In the genomic region with DNA sequence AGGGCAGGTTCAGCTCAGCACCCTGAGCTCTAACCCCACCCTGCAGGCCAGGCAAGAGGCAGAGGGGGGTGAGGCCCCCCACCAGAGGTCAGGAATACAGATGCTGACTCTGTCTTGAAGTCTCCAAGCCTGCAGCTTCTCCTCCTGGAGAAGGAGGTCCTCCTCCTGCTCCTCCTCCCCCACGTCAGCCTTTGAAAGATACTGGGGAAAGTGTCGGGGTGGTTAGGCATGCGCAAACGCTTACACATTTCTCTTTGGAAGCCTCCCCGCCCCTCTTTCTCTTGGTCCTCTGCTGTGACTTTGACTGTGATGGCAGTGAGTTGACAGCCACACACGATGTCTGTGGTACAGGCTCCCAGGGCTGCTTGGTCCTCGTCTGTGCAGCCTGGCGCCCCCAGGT, we compare ENCODE assay signal across 19 cellular contexts.
A peak's percentile ranks its signal among the peaks of the same experiment; 100 is the strongest.
DNase-seq lines count a peak whose midpoint lies in the region; ATAC-seq and TF ChIP-seq lines count a peak whose summit lies in the region.
"Had no signal": no experiment of that assay in that cellular context is flagged by ENCODE, and none has a peak within 500 bp of the region (broad histone marks: within the 10 kb centered on the region; RNA-seq: fewer than 3 reads in every experiment).

No MANE protein-coding gene starts in this region.

- H3K18ac ChIP-seq in H9 (ENCODE audit: insufficient read length, low read depth, low read length) (no peak overlapping the region), trophoblast cell (ENCODE audit: low read length) (no peak overlapping the region)

- ATAC-seq in GM18907 (IDR thresholded peaks at IDR 0.05; ENCODE audit: unreplicated experiment) (no peak), gastrocnemius medialis (no peak)
- ATAC-seq: A549, GM23338 had no signal

- H2BK12ac ChIP-seq in H9 (ENCODE audit: insufficient read length, low read depth, low read length) = no peak overlapping the region
- no peak overlapping the region for H2BK12ac ChIP-seq in trophoblast cell (ENCODE audit: low read length)

- H2AFZ ChIP-seq in H9 (ENCODE audit: low read length) = no peak overlapping the region
- H2AFZ ChIP-seq in trophoblast cell (ENCODE audit: insufficient read depth, low read length, poor library complexity) = no peak overlapping the region
- H2AFZ ChIP-seq: GM23338 had no signal

- no peak for TF ChIP-seq POLR2A in suprapubic skin (IDR thresholded peaks at IDR 0.05)
- TF ChIP-seq POLR2A in gastrocnemius medialis (IDR thresholded peaks at IDR 0.05) = no peak

- H2BK15ac ChIP-seq in H9 (ENCODE audit: low read depth, low read length) = no peak overlapping the region

- peaks cover 74 to 79% of the 10 kb centered on the region in 2 experiments for H3K36me3 ChIP-seq in trophoblast cell (ENCODE audit: control insufficient read depth in 1 of 2, insufficient read depth in 2 of 2, low read length in 2 of 2)
- H3K36me3 ChIP-seq in suprapubic skin = peaks cover 40% of the 10 kb centered on the region
- H3K36me3 ChIP-seq in gastrocnemius medialis = peaks cover 0 to 35% of the 10 kb centered on the region in 2 donors
- H3K36me3 ChIP-seq: BE2C, HAP-1 had no signal

- H4K8ac ChIP-seq in H9 (replicated peaks; ENCODE audit: insufficient read length, low read depth, low read length) (no peak overlapping the region), trophoblast cell (ENCODE audit: low read depth, low read length) (no peak overlapping the region)

- H3K4me3 ChIP-seq in trophoblast cell (ENCODE audit: low read depth, low read length) (no peak overlapping the region), suprapubic skin (no peak overlapping the region), gastrocnemius medialis (no peak overlapping the region)
- H3K4me3 ChIP-seq: A549, GM23338, HAP-1 had no signal

- no peak overlapping the region for H3K4ac ChIP-seq in H9 (ENCODE audit: low read depth, low read length)
- peak overlapping the region; percentile 22 for H3K4ac ChIP-seq in trophoblast cell (ENCODE audit: low read depth, low read length)

- no peak overlapping the region for H2BK120ac ChIP-seq in H9 (ENCODE audit: low read depth, low read length, poor library complexity, severe bottlenecking)
- H2BK120ac ChIP-seq in trophoblast cell (ENCODE audit: insufficient read depth, low read length, poor library complexity) = no peak overlapping the region

- no peaks in the 10 kb centered on the region for H3K79me1 ChIP-seq in H9 (ENCODE audit: insufficient read depth, low read depth, low read length, poor library complexity, severe bottlenecking)
- peaks cover 5% of the 10 kb centered on the region for H3K79me1 ChIP-seq in trophoblast cell (ENCODE audit: low read length)

- WGBS in H9 (ENCODE audit: extremely low coverage, insufficient read length, low lambda C conversion rate) = no CpG with 5 or more reads among the region's 8 CpGs
- WGBS in trophoblast cell (ENCODE audit: extremely low coverage, insufficient coverage, insufficient read length) = no CpG with 5 or more reads among the region's 8 CpGs
- 94% methylated on average over 5 of the region's 8 CpGs for WGBS in suprapubic skin

- H3K9me3 ChIP-seq in H9 (ENCODE audit: control insufficient read depth, low read depth, low read length) (no peaks in the 10 kb centered on the region), trophoblast cell (ENCODE audit: insufficient read depth, low read depth, low read length) (peaks cover 5% of the 10 kb centered on the region), suprapubic skin (no peaks in the 10 kb centered on the region), gastrocnemius medialis (no peaks in the 10 kb centered on the region)
- H3K9me3 ChIP-seq: A549, BE2C, HAP-1 had no signal

- H2AK5ac ChIP-seq in H9 (ENCODE audit: insufficient read length, low read length) (no peak overlapping the region), trophoblast cell (ENCODE audit: low read length) (no peak overlapping the region)

- in situ Hi-C loops in gastrocnemius medialis (cut with MboI; ENCODE audit: low sequenced_read_pairs in 4 of 4) = no loop called here

- no peak overlapping the region for H3K4me2 ChIP-seq in H9 (ENCODE audit: insufficient read depth, insufficient read length, low read length)
- no peak overlapping the region for H3K4me2 ChIP-seq in trophoblast cell (ENCODE audit: low read length)
- H3K4me2 ChIP-seq: A549, GM23338 had no signal

- no peak overlapping the region for H2BK20ac ChIP-seq in H9 (ENCODE audit: low read depth, low read length, poor library complexity, severe bottlenecking)

- no peaks in the 10 kb centered on the region for H3K79me2 ChIP-seq in H9 (ENCODE audit: insufficient read depth, low read length)
- H3K79me2 ChIP-seq in trophoblast cell (ENCODE audit: control insufficient read depth, insufficient read depth, low read length, poor library complexity) = peaks cover 14% of the 10 kb centered on the region

- intact Hi-C loops in gastrocnemius medialis (cut with DNase I; ENCODE audit: low total_unique reads) = no loop called here

- no peak overlapping the region for H4K91ac ChIP-seq in H9 (ENCODE audit: insufficient read length, low read depth, low read length)
- H4K91ac ChIP-seq in trophoblast cell (ENCODE audit: low read depth, low read length) = no peak overlapping the region

- TF ChIP-seq CTCF in H9 (conservative IDR thresholded peaks at IDR 0.05) = no peak
- no peak for TF ChIP-seq CTCF in chondrocyte (IDR thresholded peaks at IDR 0.05)
- TF ChIP-seq CTCF in suprapubic skin (IDR thresholded peaks at IDR 0.05) = no peak
- TF ChIP-seq CTCF in gastrocnemius medialis (IDR thresholded peaks at IDR 0.05 in 4 of 5, conservative IDR thresholded peaks at IDR 0.05 in 1 of 5) = no peak

- peaks cover 0 to 9% (median 0%) of the 10 kb centered on the region in 3 experiments; a peak in 2 of 7 replicates for H3K36me3 Mint-ChIP-seq in H9 (ENCODE audit: insufficient read depth in 1 of 3, low read depth in 3 of 3)
- H3K36me3 Mint-ChIP-seq in chondrocyte (ENCODE audit: low read depth) = peaks cover 49% of the 10 kb centered on the region

- TF ChIP-seq EP300 in suprapubic skin (IDR thresholded peaks at IDR 0.05) = no peak

- H3K9ac ChIP-seq in H9 (ENCODE audit: extremely low read depth, insufficient read length, low read length) = no peak overlapping the region
- H3K9ac ChIP-seq in trophoblast cell (ENCODE audit: low read length) = no peak overlapping the region

- peaks cover 2 to 8% of the 10 kb centered on the region in 2 experiments; a peak in 3 of 4 replicates for H3K4me1 Mint-ChIP-seq in H9
- peaks cover 83% of the 10 kb centered on the region for H3K4me1 Mint-ChIP-seq in chondrocyte (ENCODE audit: low read depth)
- H3K4me1 Mint-ChIP-seq: GM23338 had no signal

- H3K27me3 Mint-ChIP-seq in H9 (ENCODE audit: low read depth) (no peaks in the 10 kb centered on the region), chondrocyte (ENCODE audit: low read depth) (no peaks in the 10 kb centered on the region)
- H3K27me3 Mint-ChIP-seq: CD4-positive, alpha-beta memory T cell had no signal

- H3K27ac Mint-ChIP-seq in H9 (no peak overlapping the region), chondrocyte (ENCODE audit: unreplicated experiment) (peak overlapping the region; percentile 51)
- H3K27ac Mint-ChIP-seq: CD4-positive, alpha-beta memory T cell; GM23338; HFFc6 had no signal

- H3K4me1 ChIP-seq in H9 (ENCODE audit: insufficient read depth, low read length) (no peaks in the 10 kb centered on the region), trophoblast cell (ENCODE audit: control insufficient read depth in 1 of 2, insufficient read depth in 2 of 2, low read length in 2 of 2) (peaks cover 8 to 19% of the 10 kb centered on the region in 2 experiments), suprapubic skin (peaks cover 17% of the 10 kb centered on the region), gastrocnemius medialis (peaks cover 5 to 17% of the 10 kb centered on the region in 2 donors)
- H3K4me1 ChIP-seq: BE2C, HAP-1 had no signal

- H3K27me3 ChIP-seq in H9 (ENCODE audit: insufficient read depth, low read length) = no peaks in the 10 kb centered on the region
- no peaks in the 10 kb centered on the region for H3K27me3 ChIP-seq in trophoblast cell (ENCODE audit: insufficient read depth, low read length)
- no peaks in the 10 kb centered on the region for H3K27me3 ChIP-seq in suprapubic skin
- no peaks in the 10 kb centered on the region for H3K27me3 ChIP-seq in gastrocnemius medialis
- H3K27me3 ChIP-seq: BE2C had no signal

- H3K27ac ChIP-seq in H9 (ENCODE audit: insufficient read length, low read depth, low read length) = no peak overlapping the region
- H3K27ac ChIP-seq in trophoblast cell (ENCODE audit: low read depth, low read length) = no peak overlapping the region
- H3K27ac ChIP-seq in suprapubic skin = no peak overlapping the region
- no peak overlapping the region for H3K27ac ChIP-seq in gastrocnemius medialis
- H3K27ac ChIP-seq: A549 had no signal

- H3K4me3 Mint-ChIP-seq in H9 (no peak overlapping the region), chondrocyte (ENCODE audit: unreplicated experiment) (no peak overlapping the region)
- H3K4me3 Mint-ChIP-seq: CD4-positive, alpha-beta memory T cell; GM23338; HFFc6 had no signal

- no peak overlapping the region for H4K5ac ChIP-seq in H9 (ENCODE audit: insufficient read length, low read depth, low read length)

- no peaks in the 10 kb centered on the region for H3K23me2 ChIP-seq in H9 (ENCODE audit: insufficient read length, low read depth, low read length, poor library complexity, severe bottlenecking)

- H3T11ph ChIP-seq in H9 (ENCODE audit: low read length) = no peak overlapping the region

- no peaks in the 10 kb centered on the region for H4K20me1 ChIP-seq in H9 (ENCODE audit: control insufficient read depth, insufficient read depth, insufficient read length)

- H3K9me3 Mint-ChIP-seq in H9 (no peaks in the 10 kb centered on the region; a peak in 1 of 5 replicates), chondrocyte (ENCODE audit: low read depth) (no peaks in the 10 kb centered on the region)
- H3K9me3 Mint-ChIP-seq: GM23338, HFFc6 had no signal

- H3K23ac ChIP-seq in H9 (ENCODE audit: insufficient read length, low read depth, low read length) = no peak overlapping the region
- H3K23ac ChIP-seq in trophoblast cell (ENCODE audit: low read length) = no peak overlapping the region

- no peak overlapping the region for H4K12ac ChIP-seq in trophoblast cell (ENCODE audit: low read depth, low read length)

- DNase-seq in H9 = no peak
- no peak for DNase-seq in chondrocyte (ENCODE audit: low spot score)
- DNase-seq in trophoblast cell = no peak
- no peak for DNase-seq in suprapubic skin (ENCODE audit: low spot score in 2 of 2)
- DNase-seq in T-helper 1 cell = no peak
- no peak for DNase-seq in gastrocnemius medialis
- DNase-seq: 8988T; ACHN; AML-193; BE2C; C1 segment of cervical spinal cord; Calu3; CD4-positive, alpha-beta memory T cell; DND-41; HFFc6 had no signal

- no peak overlapping the region for H3K56ac ChIP-seq in H9 (ENCODE audit: insufficient read length, low read depth, low read length)

- H3K14ac ChIP-seq in H9 (ENCODE audit: insufficient read depth, low read length) (peak overlapping the region; percentile 10; the same call in 1 of the 2 replicates), trophoblast cell (ENCODE audit: low read length) (no peak overlapping the region)

- H2BK5ac ChIP-seq in H9 (ENCODE audit: insufficient read length, low read length) = no peak overlapping the region
- no peak overlapping the region for H2BK5ac ChIP-seq in trophoblast cell (ENCODE audit: low read depth, low read length, poor library complexity)
